ENCODE assay signal across 1 cellular context in the genomic region with DNA sequence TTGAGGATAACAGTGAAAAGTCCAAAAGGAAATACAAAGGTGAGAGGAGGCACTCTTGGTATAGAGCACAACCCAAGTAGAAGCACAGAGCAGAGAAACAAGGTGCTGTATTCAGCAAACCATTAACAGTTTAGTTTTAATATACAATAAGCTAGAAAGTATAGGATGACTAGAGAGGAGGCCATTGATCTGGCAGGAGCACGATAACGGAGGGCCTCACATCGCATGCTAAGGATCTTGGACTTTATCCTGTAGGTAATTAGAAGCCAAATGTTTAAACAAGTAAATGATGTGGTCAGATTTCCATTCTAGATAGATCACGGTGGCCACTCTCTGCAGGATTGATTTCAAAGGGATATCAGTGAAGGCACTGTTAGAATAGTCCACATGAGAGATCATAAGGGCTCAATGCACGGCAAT.
TF ChIP-seq lines count a peak whose summit lies in the region.

No MANE protein-coding gene starts in this region.

TF ChIP-seq in HepG2, 621 proteins besides CTCF, POLR2A, EP300 and RAD21 (continued from another document and continues in another):
- TF ChIP-seq ZNF530 (CRISPR knock-in tag; IDR thresholded peaks at IDR 0.05; ENCODE audit: low read depth) (no peak), HCFC1 (IDR thresholded peaks at IDR 0.05; ENCODE audit: low read depth, low read length) (no peak), HOXA9 (CRISPR knock-in tag; IDR thresholded peaks at IDR 0.05; ENCODE audit: borderline replicate concordance) (no peak), ZNF550 (CRISPR knock-in tag; IDR thresholded peaks at IDR 0.05; ENCODE audit: borderline replicate concordance) (no peak), ZNF232 (CRISPR knock-in tag; IDR thresholded peaks at IDR 0.05; ENCODE audit: borderline replicate concordance) (peak; percentile 33; the same call in 1 of the 2 replicates), FOXP1 (IDR thresholded peaks at IDR 0.05) (no peak), FOXP1 (CRISPR knock-in tag; IDR thresholded peaks at IDR 0.05) (peak; percentile 67; the same call in 1 of the 2 replicates), ZNF878 (CRISPR knock-in tag; IDR thresholded peaks at IDR 0.05) (0 out of 2 replicates have a peak, but pooled peaks have one; percentile 39), MEF2D (CRISPR knock-in tag; IDR thresholded peaks at IDR 0.05) (no peak), PBX2 (CRISPR knock-in tag; IDR thresholded peaks at IDR 0.05) (no peak), AKAP8 (CRISPR knock-in tag; IDR thresholded peaks at IDR 0.05) (no peak), SNAPC5 (CRISPR knock-in tag; IDR thresholded peaks at IDR 0.05; ENCODE audit: borderline replicate concordance) (no peak), JUND (CRISPR knock-in tag; IDR thresholded peaks at IDR 0.05) (no peak), ZNF263 (CRISPR knock-in tag; IDR thresholded peaks at IDR 0.05) (peak; percentile 29; the same call in 1 of the 2 replicates), PLRG1 (conservative IDR thresholded peaks at IDR 0.05) (no peak), ATRX (CRISPR knock-in tag; IDR thresholded peaks at IDR 0.05; ENCODE audit: borderline replicate concordance) (no peak), ZNF34 (CRISPR knock-in tag; IDR thresholded peaks at IDR 0.05; ENCODE audit: borderline replicate concordance) (no peak), ZNF589 (CRISPR knock-in tag; conservative IDR thresholded peaks at IDR 0.05) (no peak), CENPBD1 (CRISPR knock-in tag; IDR thresholded peaks at IDR 0.05; ENCODE audit: borderline replicate concordance, low read depth) (no peak), TBL1XR1 (IDR thresholded peaks at IDR 0.05; ENCODE audit: borderline replicate concordance, low read length, partially characterized antibody) (no peak), KAT7 (CRISPR knock-in tag; IDR thresholded peaks at IDR 0.05; ENCODE audit: borderline replicate concordance) (no peak), ZBTB8A (CRISPR knock-in tag; IDR thresholded peaks at IDR 0.05; ENCODE audit: borderline replicate concordance, low read depth) (no peak), ZBTB38 (CRISPR knock-in tag; IDR thresholded peaks at IDR 0.05) (no peak), ZNF160 (CRISPR knock-in tag; IDR thresholded peaks at IDR 0.05) (no peak), ZBTB46 (CRISPR knock-in tag; IDR thresholded peaks at IDR 0.05; ENCODE audit: borderline replicate concordance) (no peak), DBP (CRISPR knock-in tag; IDR thresholded peaks at IDR 0.05; ENCODE audit: not compliant biosample characterization) (no peak), ZNF75D (CRISPR knock-in tag; IDR thresholded peaks at IDR 0.05; ENCODE audit: borderline replicate concordance) (no peak), ZXDC (CRISPR knock-in tag; IDR thresholded peaks at IDR 0.05) (no peak), ZFX (CRISPR knock-in tag; IDR thresholded peaks at IDR 0.05; ENCODE audit: low read depth) (peak; percentile 45; the same call in 1 of the 2 replicates), RARG (CRISPR knock-in tag; IDR thresholded peaks at IDR 0.05; ENCODE audit: low read depth) (no peak), ZNF337 (CRISPR knock-in tag; IDR thresholded peaks at IDR 0.05; ENCODE audit: borderline replicate concordance, low read depth) (no peak), ARNTL (CRISPR knock-in tag; IDR thresholded peaks at IDR 0.05) (no peak), RERE (CRISPR knock-in tag; IDR thresholded peaks at IDR 0.05; ENCODE audit: low read depth) (peak; percentile 50; the same call in 1 of the 2 replicates), ZUFSP (CRISPR knock-in tag; IDR thresholded peaks at IDR 0.05; ENCODE audit: borderline replicate concordance) (no peak), GABPB1 (CRISPR knock-in tag; IDR thresholded peaks at IDR 0.05) (no peak), PITX1 (CRISPR knock-in tag; IDR thresholded peaks at IDR 0.05) (peak; percentile 81), ZNF672 (CRISPR knock-in tag; IDR thresholded peaks at IDR 0.05) (no peak)
- TF ChIP-seq, protein P1, sequence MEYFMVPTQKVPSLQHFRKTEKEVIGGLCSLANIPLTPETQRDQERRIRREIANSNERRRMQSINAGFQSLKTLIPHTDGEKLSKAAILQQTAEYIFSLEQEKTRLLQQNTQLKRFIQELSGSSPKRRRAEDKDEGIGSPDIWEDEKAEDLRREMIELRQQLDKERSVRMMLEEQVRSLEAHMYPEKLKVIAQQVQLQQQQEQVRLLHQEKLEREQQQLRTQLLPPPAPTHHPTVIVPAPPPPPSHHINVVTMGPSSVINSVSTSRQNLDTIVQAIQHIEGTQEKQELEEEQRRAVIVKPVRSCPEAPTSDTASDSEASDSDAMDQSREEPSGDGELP (IDR thresholded peaks at IDR 0.05; ENCODE audit: borderline replicate concordance, low read depth), result no peak
- TF ChIP-seq, protein P2, sequence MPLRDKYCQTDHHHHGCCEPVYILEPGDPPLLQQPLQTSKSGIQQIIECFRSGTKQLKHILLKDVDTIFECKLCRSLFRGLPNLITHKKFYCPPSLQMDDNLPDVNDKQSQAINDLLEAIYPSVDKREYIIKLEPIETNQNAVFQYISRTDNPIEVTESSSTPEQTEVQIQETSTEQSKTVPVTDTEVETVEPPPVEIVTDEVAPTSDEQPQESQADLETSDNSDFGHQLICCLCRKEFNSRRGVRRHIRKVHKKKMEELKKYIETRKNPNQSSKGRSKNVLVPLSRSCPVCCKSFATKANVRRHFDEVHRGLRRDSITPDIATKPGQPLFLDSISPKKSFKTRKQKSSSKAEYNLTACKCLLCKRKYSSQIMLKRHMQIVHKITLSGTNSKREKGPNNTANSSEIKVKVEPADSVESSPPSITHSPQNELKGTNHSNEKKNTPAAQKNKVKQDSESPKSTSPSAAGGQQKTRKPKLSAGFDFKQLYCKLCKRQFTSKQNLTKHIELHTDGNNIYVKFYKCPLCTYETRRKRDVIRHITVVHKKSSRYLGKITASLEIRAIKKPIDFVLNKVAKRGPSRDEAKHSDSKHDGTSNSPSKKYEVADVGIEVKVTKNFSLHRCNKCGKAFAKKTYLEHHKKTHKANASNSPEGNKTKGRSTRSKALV (CRISPR knock-in tag; IDR thresholded peaks at IDR 0.05), result no peak
- TF ChIP-seq, protein P3, sequence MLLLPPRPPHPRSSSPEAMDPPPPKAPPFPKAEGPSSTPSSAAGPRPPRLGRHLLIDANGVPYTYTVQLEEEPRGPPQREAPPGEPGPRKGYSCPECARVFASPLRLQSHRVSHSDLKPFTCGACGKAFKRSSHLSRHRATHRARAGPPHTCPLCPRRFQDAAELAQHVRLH (CRISPR knock-in tag; IDR thresholded peaks at IDR 0.05; ENCODE audit: borderline replicate concordance, low read depth), result 0 out of 2 replicates have a peak, but pooled peaks have one; percentile 29
- TF ChIP-seq, protein P4, sequence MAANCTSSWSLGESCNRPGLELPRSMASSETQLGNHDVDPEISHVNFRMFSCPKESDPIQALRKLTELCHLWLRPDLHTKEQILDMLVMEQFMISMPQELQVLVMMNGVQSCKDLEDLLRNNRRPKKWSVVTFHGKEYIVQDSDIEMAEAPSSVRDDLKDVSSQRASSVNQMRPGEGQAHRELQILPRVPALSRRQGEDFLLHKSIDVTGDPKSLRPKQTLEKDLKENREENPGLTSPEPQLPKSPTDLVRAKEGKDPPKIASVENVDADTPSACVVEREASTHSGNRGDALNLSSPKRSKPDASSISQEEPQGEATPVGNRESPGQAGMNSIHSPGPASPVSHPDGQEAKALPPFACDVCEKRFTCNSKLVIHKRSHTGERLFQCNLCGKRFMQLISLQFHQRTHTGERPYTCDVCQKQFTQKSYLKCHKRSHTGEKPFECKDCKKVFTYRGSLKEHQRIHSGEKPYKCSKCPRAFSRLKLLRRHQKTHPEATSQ (CRISPR knock-in tag; IDR thresholded peaks at IDR 0.05; ENCODE audit: borderline replicate concordance), result peak; percentile 75; the same call in 1 of the 2 replicates
